Comparison of ENCODE assay signal across 8 cellular contexts in the genomic region with DNA sequence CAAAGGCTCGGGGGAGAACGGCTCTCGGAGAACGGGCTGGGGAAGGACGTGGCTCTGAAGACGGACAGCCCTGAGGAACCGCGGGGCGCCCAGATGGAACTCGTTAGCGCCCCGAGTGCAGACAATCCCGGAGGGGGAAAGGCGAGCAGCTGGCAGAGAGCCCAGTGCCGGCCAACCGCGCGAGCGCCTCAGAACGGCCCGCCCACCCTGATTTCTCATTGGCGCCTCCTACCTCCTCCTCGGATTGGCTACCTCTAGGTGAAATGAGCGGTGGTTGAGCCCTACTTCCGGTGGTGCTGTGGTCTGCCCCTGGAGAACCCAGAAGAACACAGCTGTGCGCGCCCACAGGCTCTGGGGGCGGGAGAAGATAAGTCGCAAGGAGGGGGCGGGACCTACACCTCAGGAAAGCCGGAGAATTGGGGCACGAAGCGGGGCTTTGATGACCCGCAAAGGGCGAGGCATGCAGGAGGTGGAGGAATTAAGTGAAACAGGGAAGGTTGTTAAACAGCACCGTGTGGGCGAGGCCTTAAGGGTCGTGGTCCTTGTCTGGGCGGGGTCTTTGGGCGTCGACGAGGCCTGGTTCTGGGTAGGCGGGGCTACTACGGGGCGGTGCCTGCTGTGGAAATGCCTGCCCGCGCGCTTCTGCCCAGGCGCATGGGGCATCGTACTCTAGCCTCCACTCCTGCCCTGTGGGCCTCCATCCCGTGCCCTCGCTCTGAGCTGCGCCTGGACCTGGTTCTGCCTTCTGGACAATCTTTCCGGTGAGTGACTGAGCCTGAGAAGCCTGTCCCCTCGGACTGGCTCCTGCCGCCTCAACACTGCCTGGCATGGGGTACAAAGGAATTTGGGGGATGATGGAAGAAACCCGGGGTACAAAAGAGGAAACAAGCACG. TPM values are rescaled to one million over a fixed set of nuclear protein-coding genes. Genes with fewer than 3 reads are reported as not detected.
A peak's percentile ranks its signal among the peaks of the same experiment; 100 is the strongest.
DNase-seq lines count a peak whose midpoint lies in the region; ATAC-seq and TF ChIP-seq lines count a peak whose summit lies in the region.

OGG1 (plus strand) TSS at position 290 of the 893 bp plus-strand sequence; CDS start at position 625, 335 bp downstream.

- peak within 1 kb of the TSS; percentile 95 for H3K4me3 Mint-ChIP-seq in activated T-helper 2 cell treated with anti-CD3 and anti-CD28 coated beads, Interferon-gamma antibody, Interleukin-2, Interleukin-4, amounts not matched to agents 10 μg/mL and 5 μg/mL and 100 μg/mL, durations not matched to agents 14 hours and 24 hours and 36 hours (ENCODE audit: low read depth)
- H3K4me3 Mint-ChIP-seq in natural killer cell treated with Interleukin-12 subunit alpha and Interleukin-12 subunit beta and Interleukin-15 and Interleukin-18, amount 100 ng/mL, for 72 hours: peak within 1 kb of the TSS; percentile 94

- H3K36me3 ChIP-seq in RWPE2 (ENCODE audit: low read depth): peaks cover 40% of the 10 kb centered on the region

- H3K27me3 ChIP-seq in RWPE2 (ENCODE audit: insufficient read depth, poor library complexity, severe bottlenecking): no peaks in the 10 kb centered on the region

- peak; percentile 100 for DNase-seq in EH (ENCODE audit: low read depth)
- DNase-seq in H4 (ENCODE audit: low spot score): peak; percentile 99
- DNase-seq in LoVo (ENCODE audit: low spot score): peak; percentile 97
- peak; percentile 97 for DNase-seq in RWPE2 (ENCODE audit: low spot score)
- peak; percentile 97 for DNase-seq in activated T-helper 2 cell treated with anti-CD3 and anti-CD28 coated beads, Interferon-gamma antibody, Interleukin-2, Interleukin-4, amounts not matched to agents 10 μg/mL and 5 μg/mL and 100 μg/mL, durations not matched to agents 14 hours and 24 hours and 36 hours (ENCODE audit: low spot score)
- peak; percentile 98 for DNase-seq in fibroblast of peridontal ligament (ENCODE audit: extremely low read depth)
- DNase-seq in natural killer cell treated with Interleukin-12 subunit alpha and Interleukin-12 subunit beta and Interleukin-15 and Interleukin-18, amount 100 ng/mL, for 72 hours (ENCODE audit: low spot score): peak; percentile 98
- peak; percentile 96 for DNase-seq in stimulated activated naive CD8-positive, alpha-beta T cell treated with anti-CD3 and anti-CD28 coated beads, Interleukin-15, Interleukin-2, amounts not matched to agents 100 U/mL and 50 U/mL, for 24 hours

- peak; percentile 95 for ATAC-seq in RWPE2 (ENCODE audit: low read depth)
- ATAC-seq in natural killer cell treated with Interleukin-12 subunit alpha and Interleukin-12 subunit beta and Interleukin-15 and Interleukin-18, amount 100 ng/mL, for 72 hours: peak; percentile 98
- peak; percentile 96 for ATAC-seq in stimulated activated naive CD8-positive, alpha-beta T cell treated with anti-CD3 and anti-CD28 coated beads, Interleukin-15, Interleukin-2, amounts not matched to agents 100 U/mL and 50 U/mL, for 24 hours

- H3K4me1 ChIP-seq in RWPE2 (ENCODE audit: insufficient read depth, poor library complexity, severe bottlenecking): peaks cover under 1% of the 10 kb centered on the region

- H3K9me3 Mint-ChIP-seq in activated T-helper 2 cell treated with anti-CD3 and anti-CD28 coated beads, Interferon-gamma antibody, Interleukin-2, Interleukin-4, amounts not matched to agents 10 μg/mL and 5 μg/mL and 100 μg/mL, durations not matched to agents 14 hours and 24 hours and 36 hours: no peaks in the 10 kb centered on the region
- H3K9me3 Mint-ChIP-seq in natural killer cell treated with Interleukin-12 subunit alpha and Interleukin-12 subunit beta and Interleukin-15 and Interleukin-18, amount 100 ng/mL, for 72 hours: no peaks in the 10 kb centered on the region

- no peaks in the 10 kb centered on the region for H3K27me3 Mint-ChIP-seq in activated T-helper 2 cell treated with anti-CD3 and anti-CD28 coated beads, Interferon-gamma antibody, Interleukin-2, Interleukin-4, amounts not matched to agents 10 μg/mL and 5 μg/mL and 100 μg/mL, durations not matched to agents 14 hours and 24 hours and 36 hours (ENCODE audit: low read depth)
- no peaks in the 10 kb centered on the region for H3K27me3 Mint-ChIP-seq in natural killer cell treated with Interleukin-12 subunit alpha and Interleukin-12 subunit beta and Interleukin-15 and Interleukin-18, amount 100 ng/mL, for 72 hours

- H3K27ac Mint-ChIP-seq in activated T-helper 2 cell treated with anti-CD3 and anti-CD28 coated beads, Interferon-gamma antibody, Interleukin-2, Interleukin-4, amounts not matched to agents 10 μg/mL and 5 μg/mL and 100 μg/mL, durations not matched to agents 14 hours and 24 hours and 36 hours: peak within 1 kb of the TSS; percentile 94
- peak within 1 kb of the TSS; percentile 82 to 87 for H3K27ac Mint-ChIP-seq in natural killer cell treated with Interleukin-12 subunit alpha and Interleukin-12 subunit beta and Interleukin-15 and Interleukin-18, amount 100 ng/mL, for 72 hours

- peaks cover 28% of the 10 kb centered on the region for H3K4me1 Mint-ChIP-seq in activated T-helper 2 cell treated with anti-CD3 and anti-CD28 coated beads, Interferon-gamma antibody, Interleukin-2, Interleukin-4, amounts not matched to agents 10 μg/mL and 5 μg/mL and 100 μg/mL, durations not matched to agents 14 hours and 24 hours and 36 hours (ENCODE audit: low read depth)
- peaks cover 44 to 45% of the 10 kb centered on the region in 2 donors for H3K4me1 Mint-ChIP-seq in natural killer cell treated with Interleukin-12 subunit alpha and Interleukin-12 subunit beta and Interleukin-15 and Interleukin-18, amount 100 ng/mL, for 72 hours (ENCODE audit: low read depth in 2 of 2)

- H3K27ac ChIP-seq in RWPE2 (ENCODE audit: poor library complexity, severe bottlenecking): peak within 1 kb of the TSS; percentile 51

- no peak for TF ChIP-seq CTCF in RWPE2 (IDR thresholded peaks at IDR 0.05; ENCODE audit: poor library complexity, severe bottlenecking)

- intact Hi-C loops in activated T-helper 2 cell treated with anti-CD3 and anti-CD28 coated beads, Interferon-gamma antibody, Interleukin-2, Interleukin-4, amounts not matched to agents 10 μg/mL and 5 μg/mL and 100 μg/mL, durations not matched to agents 14 hours and 24 hours and 36 hours (cut with micrococcal nuclease): loop anchor here (1.0 to 5.0 kb wide), 6 partner anchors 19 to 354 kb away; partner anchors contain the start of genes BRPF1, CAMK1 and TADA3

- no peaks in the 10 kb centered on the region for H3K9me3 ChIP-seq in RWPE2 (ENCODE audit: severe bottlenecking)

- peaks cover 70% of the 10 kb centered on the region for H3K36me3 Mint-ChIP-seq in activated T-helper 2 cell treated with anti-CD3 and anti-CD28 coated beads, Interferon-gamma antibody, Interleukin-2, Interleukin-4, amounts not matched to agents 10 μg/mL and 5 μg/mL and 100 μg/mL, durations not matched to agents 14 hours and 24 hours and 36 hours (ENCODE audit: low read depth)
- H3K36me3 Mint-ChIP-seq in natural killer cell treated with Interleukin-12 subunit alpha and Interleukin-12 subunit beta and Interleukin-15 and Interleukin-18, amount 100 ng/mL, for 72 hours: peaks cover 15% of the 10 kb centered on the region

- H3K4me3 ChIP-seq in RWPE2 (ENCODE audit: severe bottlenecking): peak within 1 kb of the TSS; percentile 42

RNA-seq across cellular contexts. Expression of gene OGG1, which starts in this region (rescaled TPM):
- 12.9 and 13.0 TPM in 2 replicates for total RNA-seq in H4 (2014; rRNA removed; shearing (Covaris generic))
- total RNA-seq in activated T-helper 2 cell treated with anti-CD3 and anti-CD28 coated beads, Interferon-gamma antibody, Interleukin-2, Interleukin-4, amounts not matched to agents 10 μg/mL and 5 μg/mL and 100 μg/mL, durations not matched to agents 14 hours and 24 hours and 36 hours: 33.0 and 38.4 TPM in 2 replicates
- total RNA-seq in natural killer cell treated with Interleukin-12 subunit alpha and Interleukin-12 subunit beta and Interleukin-15 and Interleukin-18, amount 100 ng/mL, for 72 hours: 10 to 100 TPM; 35.9 to 42.5 TPM

Comparison
In these comparisons a context has a peak if more than half of its experiments do, and no peak if none do; other contexts are left out.
1. Peak in every context shown above with its lines: DNase-seq, ATAC-seq, H3K4me3 ChIP-seq and H3K27ac ChIP-seq.